8 cellular contexts compared by ENCODE assay signal in genomic region chr11:86202013-86202336, GRCh38. TPM values are rescaled to one million over a fixed set of nuclear protein-coding genes. Genes with fewer than 3 reads are reported as not detected.
DNase-seq lines count a peak whose midpoint lies in the region; ATAC-seq and TF ChIP-seq lines count a peak whose summit lies in the region.

No MANE protein-coding gene starts in this region.

- H3K9me3 ChIP-seq in PC-9 (ENCODE audit: insufficient read depth, low read depth) (no peaks in the 10 kb centered on the region), iPS-18a (ENCODE audit: control insufficient read depth, low read depth, low read length) (no peaks in the 10 kb centered on the region), HAP-1 (no peaks in the 10 kb centered on the region)

- H3K4me3 ChIP-seq in GM08714 (ENCODE audit: low read length) = peak overlapping the region; percentile 23; the same call in 1 of the 2 replicates
- H3K4me3 ChIP-seq in PC-9 = peak overlapping the region; percentile 39; the same call in 1 of the 2 replicates
- peak overlapping the region; percentile 45 for H3K4me3 ChIP-seq in iPS-18a (ENCODE audit: low read length)
- no peak overlapping the region for H3K4me3 ChIP-seq in HAP-1

- no peaks in the 10 kb centered on the region for H3F3A ChIP-seq in PC-9 (ENCODE audit: insufficient read depth, low read depth)

- H3K36me3 ChIP-seq in PC-9 (ENCODE audit: low read depth) (no peaks in the 10 kb centered on the region), iPS-18a (ENCODE audit: control insufficient read depth, low read depth, low read length) (no peaks in the 10 kb centered on the region), HAP-1 (replicated peaks) (no peaks in the 10 kb centered on the region)

- H3K79me2 ChIP-seq in PC-9 (ENCODE audit: low read depth) = no peaks in the 10 kb centered on the region

- no TSS peak for BruUV-seq in PC-9 (replicated peaks; lab: Mats Ljungman, UMichigan)

- H3K9me2 ChIP-seq in PC-9 (ENCODE audit: insufficient read depth) = no peaks in the 10 kb centered on the region

- H3K27ac ChIP-seq in PC-9 (no peak overlapping the region), iPS-18a (ENCODE audit: low read length) (no peak overlapping the region)

- in situ Hi-C loops in HAP-1 (cut with MboI; ENCODE audit: low sequenced_read_pairs) = no loop called here

- no peak for DNase-seq in PC-9
- no peak for DNase-seq in HAP-1 (ENCODE audit: low spot score in 2 of 2)
- DNase-seq in GDM1 (lab: John Stamatoyannopoulos, UW) = no peak
- no peak for DNase-seq in activated CD4-positive, alpha-beta T cell treated with anti-CD3 and anti-CD28 coated beads, Interleukin-2, amount 50 U/mL, for 1 hour
- DNase-seq in stimulated activated CD4-positive, alpha-beta T cell treated with anti-CD3 and anti-CD28 coated beads, Interleukin-4, amount 100 ng/mL, for 1 hour = no peak

- intact Hi-C loops in PC-9 (cut with micrococcal nuclease; ENCODE audit: unreplicated experiment) = no loop called here

- H2AFZ ChIP-seq in PC-9 = peak overlapping the region; percentile 45; the same call in 1 of the 2 replicates

- H3K4me1 ChIP-seq in PC-9 (replicated peaks; ENCODE audit: insufficient read depth) (no peaks in the 10 kb centered on the region), iPS-18a (ENCODE audit: control insufficient read depth, low read depth, low read length) (no peaks in the 10 kb centered on the region), HAP-1 (peaks cover 4% of the 10 kb centered on the region)

- H3K27me3 ChIP-seq in PC-9 (ENCODE audit: insufficient read depth, low read depth) (no peaks in the 10 kb centered on the region), iPS-18a (ENCODE audit: control insufficient read depth, insufficient read depth, low read length) (peaks cover 17% of the 10 kb centered on the region), HAP-1 (ENCODE audit: low read depth) (no peaks in the 10 kb centered on the region)

- TF ChIP-seq CTCF in PC-9 (conservative IDR thresholded peaks at IDR 0.05) = no peak

- POLR2A ChIA-PET in PC-9 (lab: Charles Lee; ENCODE audit: unreplicated experiment) = interaction anchor here (0.6 kb wide), 1 partner anchor 133 kb away, joined by 19 read pairs; no protein-coding TSS in a partner anchor

- H3K9ac ChIP-seq in iPS-18a (ENCODE audit: low read length) = no peak overlapping the region

- no peaks in the 10 kb centered on the region for H4K20me1 ChIP-seq in PC-9 (ENCODE audit: insufficient read depth)

- CTCF ChIA-PET in PC-9 (lab: Charles Lee) = no interaction called here

- peak; percentile 15 for ATAC-seq in HG02763 (IDR thresholded peaks at IDR 0.05; ENCODE audit: unreplicated experiment)

- H3K4me2 ChIP-seq in PC-9 = peak overlapping the region; percentile 68

RNA-seq across cellular contexts. Expression of gene EED, which starts 42.6 kb away (rescaled TPM):
- 33.4 and 37.4 TPM in 2 replicates for total RNA-seq in PC-9 (2021)
